Comparison of ENCODE assay signal across 28 cellular contexts in the genomic region with DNA sequence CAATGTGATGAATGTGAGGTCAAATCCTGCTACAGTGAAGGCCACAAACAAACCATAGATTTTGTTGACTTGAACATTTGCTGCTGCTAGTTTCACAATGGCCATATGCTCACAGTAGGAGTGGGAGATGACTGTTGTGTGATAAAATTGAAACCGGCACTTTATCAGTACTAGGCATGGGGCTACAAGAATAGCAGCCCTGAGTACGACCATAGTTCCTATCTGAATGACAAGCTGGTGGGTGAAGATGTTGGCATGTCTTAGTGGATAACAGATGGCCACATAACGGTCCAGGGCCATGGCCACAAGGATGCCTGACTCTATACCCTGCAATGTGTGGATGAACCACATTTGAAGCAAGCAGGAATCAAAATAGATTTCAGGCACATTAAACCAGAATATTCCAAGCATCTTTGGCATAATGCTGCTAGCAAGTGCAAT. TPM values are rescaled to one million over a fixed set of nuclear protein-coding genes. Genes with fewer than 3 reads are reported as not detected.
"Had no signal": no experiment of that assay in that cellular context is flagged by ENCODE, and none has a peak within 500 bp of the region (broad histone marks: within the 10 kb centered on the region; RNA-seq: fewer than 3 reads in every experiment).

No MANE protein-coding gene starts in this region.

- DNase-seq: activated B cell treated with CpG ODN at 0.5 μM for 24 hours; activated CD4-positive, alpha-beta T cell treated with anti-CD3 and anti-CD28 coated beads for 36 hours; activated CD4-positive, alpha-beta T cell treated with anti-CD3 and anti-CD28 coated beads, Interleukin-2, amount 50 U/mL, for 4 hours; activated CD8-positive, alpha-beta memory T cell treated with anti-CD3 and anti-CD28 coated beads, Interleukin-2, amount 50 U/mL, for 48 hours; activated naive CD4-positive, alpha-beta T cell; activated T-cell treated with anti-CD3 and anti-CD28 coated beads, Interleukin-2, amount 50 U/mL, for 4 hours; adrenal gland; effector memory CD4-positive, alpha-beta T cell; foreskin melanocyte; hippocampal formation; kidney glomerular epithelial cell; left lung; ovary; psoas muscle; right cardiac atrium; stimulated activated CD4-positive, alpha-beta T cell treated with anti-CD3 and anti-CD28 coated beads, Interleukin-1b, Interleukin-23, amount 100 ng/mL, for 48 hours; stimulated activated naive CD8-positive, alpha-beta T cell treated with anti-CD3 and anti-CD28 coated beads, Interleukin-15, amount 100 ng/mL, for 72 hours; T-helper 2 cell; tibial artery had no signal

- H3K27me3 ChIP-seq: adrenal gland, left lung, ovary, tibial artery had no signal

- H3K4me3 ChIP-seq: adrenal gland, left lung, ovary, psoas muscle, tibial artery had no signal

- H3K27ac ChIP-seq: adrenal gland, left lung, ovary, psoas muscle, tibial artery had no signal

- H3K36me3 ChIP-seq: adrenal gland, left lung, ovary, tibial artery had no signal

- H3K9me3 ChIP-seq: adrenal gland, left lung, ovary, psoas muscle, tibial artery had no signal

- H3K4me1 ChIP-seq: adrenal gland, left lung, psoas muscle, tibial artery had no signal

RNA-seq across cellular contexts. Expression of a gene that starts 2.8 kb away (rescaled TPM):
- total RNA-seq: activated B cell treated with CpG ODN at 0.5 μM for 24 hours; activated CD4-positive, alpha-beta T cell treated with anti-CD3 and anti-CD28 coated beads for 36 hours; activated CD8-positive, alpha-beta memory T cell treated with anti-CD3 and anti-CD28 coated beads for 36 hours; activated T-cell treated with anti-CD3 and anti-CD28 coated beads, Interleukin-2, amount 50 U/mL, for 4 hours; activated T-helper 2 cell treated with anti-CD3 and anti-CD28 coated beads, Interferon-gamma antibody, Interleukin-2, Interleukin-4, amounts not matched to agents 10 μg/mL and 5 μg/mL and 100 μg/mL, durations not matched to agents 14 hours and 24 hours and 36 hours; adrenal gland; dermis microvascular lymphatic vessel endothelial cell; esophagus mucosa; left lung; lung microvascular endothelial cell; natural killer cell treated with Interleukin-12 subunit alpha and Interleukin-12 subunit beta and Interleukin-15 and Interleukin-18, amount 100 ng/mL, for 72 hours; psoas muscle; right cardiac atrium; skeletal muscle tissue; ureter had no signal

RNA-seq across cellular contexts. Expression of a gene that starts 13.6 kb away (rescaled TPM):
- total RNA-seq: activated B cell treated with CpG ODN at 0.5 μM for 24 hours; activated CD4-positive, alpha-beta T cell treated with anti-CD3 and anti-CD28 coated beads for 36 hours; activated CD8-positive, alpha-beta memory T cell treated with anti-CD3 and anti-CD28 coated beads for 36 hours; activated T-cell treated with anti-CD3 and anti-CD28 coated beads, Interleukin-2, amount 50 U/mL, for 4 hours; activated T-helper 2 cell treated with anti-CD3 and anti-CD28 coated beads, Interferon-gamma antibody, Interleukin-2, Interleukin-4, amounts not matched to agents 10 μg/mL and 5 μg/mL and 100 μg/mL, durations not matched to agents 14 hours and 24 hours and 36 hours; adrenal gland; dermis microvascular lymphatic vessel endothelial cell; esophagus mucosa; left lung; lung microvascular endothelial cell; mesothelial cell of epicardium; natural killer cell treated with Interleukin-12 subunit alpha and Interleukin-12 subunit beta and Interleukin-15 and Interleukin-18, amount 100 ng/mL, for 72 hours; ovary; psoas muscle; right cardiac atrium; skeletal muscle tissue; ureter had no signal

RNA-seq across cellular contexts. Expression of a gene that starts 48.7 kb away (rescaled TPM):
- total RNA-seq: activated B cell treated with CpG ODN at 0.5 μM for 24 hours; activated CD4-positive, alpha-beta T cell treated with anti-CD3 and anti-CD28 coated beads for 36 hours; activated CD8-positive, alpha-beta memory T cell treated with anti-CD3 and anti-CD28 coated beads for 36 hours; activated T-cell treated with anti-CD3 and anti-CD28 coated beads, Interleukin-2, amount 50 U/mL, for 4 hours; activated T-helper 2 cell treated with anti-CD3 and anti-CD28 coated beads, Interferon-gamma antibody, Interleukin-2, Interleukin-4, amounts not matched to agents 10 μg/mL and 5 μg/mL and 100 μg/mL, durations not matched to agents 14 hours and 24 hours and 36 hours; adrenal gland; dermis microvascular lymphatic vessel endothelial cell; esophagus mucosa; left lung; lung microvascular endothelial cell; mesothelial cell of epicardium; natural killer cell treated with Interleukin-12 subunit alpha and Interleukin-12 subunit beta and Interleukin-15 and Interleukin-18, amount 100 ng/mL, for 72 hours; ovary; psoas muscle; right cardiac atrium; skeletal muscle tissue; ureter had no signal
